1 cellular context compared by ENCODE assay signal in genomic region chrX:118503260-118504041, GRCh38.
TF ChIP-seq lines count a peak whose summit lies in the region.

No MANE protein-coding gene starts in this region.

TF ChIP-seq in K562, 482 proteins besides CTCF, POLR2A, EP300 and RAD21 (continued from another document):
- TF ChIP-seq NCOA4 (IDR thresholded peaks at IDR 0.05; ENCODE audit: partially characterized antibody) (no peak), SRSF7 (optimal IDR thresholded peaks at IDR 0.05; ENCODE audit: low read depth, low read length) (no peak), KLF16 (IDR thresholded peaks at IDR 0.05) (no peak), ASH1L (IDR thresholded peaks at IDR 0.05; ENCODE audit: borderline replicate concordance, low read depth, partially characterized antibody) (no peak), ZNF551 (CRISPR knock-in tag; IDR thresholded peaks at IDR 0.05) (no peak), XRCC3 (IDR thresholded peaks at IDR 0.05) (no peak), SAP30 (IDR thresholded peaks at IDR 0.05; ENCODE audit: borderline replicate concordance, insufficient read depth, low read depth, low read length, poor library complexity, severe bottlenecking) (no peak), FOXA1 (IDR thresholded peaks at IDR 0.05; ENCODE audit: borderline replicate concordance) (no peak)
